8 cellular contexts compared by ENCODE assay signal in genomic region chr2:172461591-172462392, GRCh38. TPM values are rescaled to one million over a fixed set of nuclear protein-coding genes. Genes with fewer than 3 reads are reported as not detected.
DNase-seq lines count a peak whose midpoint lies in the region; ATAC-seq and TF ChIP-seq lines count a peak whose summit lies in the region.

No MANE protein-coding gene starts in this region.

- DNase-seq in AML-193 (lab: John Stamatoyannopoulos, UW): peak; percentile 23 to 35
- DNase-seq in NCI-H2171 (lab: John Stamatoyannopoulos, UW): peak; percentile 56
- DNase-seq in activated CD4-positive, alpha-beta T cell treated with anti-CD3 and anti-CD28 coated beads for 24 hours (ENCODE audit: low read depth in 2 of 2): peak; percentile 65 to 76
- peak; percentile 27 for DNase-seq in cerebellar cortex (ENCODE audit: low spot score)
- peak; percentile 59 for DNase-seq in lung (ENCODE audit: low spot score)
- peak; percentile 56 for DNase-seq in stimulated activated CD8-positive, alpha-beta memory T cell treated with anti-CD3 and anti-CD28 coated beads, Interleukin-15, amount 100 ng/mL, for 24 hours (ENCODE audit: low read depth)

- no peaks in the 10 kb centered on the region for H3K27me3 ChIP-seq in lung (ENCODE audit: control insufficient read depth, insufficient read depth)

- H3K9me3 ChIP-seq in lung (ENCODE audit: control insufficient read depth in 2 of 2, insufficient read depth in 1 of 2, low read length in 1 of 2): no peaks in the 10 kb centered on the region

- 16 to 18% methylated on average over 12 of the region's 12 CpGs for WGBS in lung, 2 donors

- no peak overlapping the region for H3K4me3 ChIP-seq in lung

- peak; percentile 64 for ATAC-seq in GM21515 (IDR thresholded peaks at IDR 0.05; ENCODE audit: unreplicated experiment)
- no peak for ATAC-seq in lung (ENCODE audit: insufficient read depth, low FRiP score)
- ATAC-seq in HG02973 (IDR thresholded peaks at IDR 0.05; ENCODE audit: unreplicated experiment): no peak

- H3K27ac ChIP-seq in lung (ENCODE audit: low read depth in 1 of 2, low read length in 1 of 2): peak overlapping the region in 1 of 2 donors; percentile 43

- TF ChIP-seq CTCF in lung (IDR thresholded peaks at IDR 0.05; ENCODE audit: control extremely low read depth, extremely low read depth): peak; percentile 73

- no peaks in the 10 kb centered on the region for H3K36me3 ChIP-seq in lung (ENCODE audit: control insufficient read depth in 2 of 2, insufficient read depth in 2 of 2, low read length in 2 of 2)

- H3K4me1 ChIP-seq in lung (ENCODE audit: control insufficient read depth in 2 of 2, insufficient read depth in 2 of 2, low read length in 2 of 2): peaks cover 0 to 14% of the 10 kb centered on the region in 2 donors

RNA-seq across cellular contexts. Expression of gene ITGA6, which starts 34.4 kb away (rescaled TPM):
- total RNA-seq in lung: 100 to 1,000 TPM in 1 of 2 donors, 10 to 100 TPM in 1; 84.7 to 105 TPM
- polyA plus RNA-seq in lung: 10 to 100 TPM; 13.2 to 19.1 TPM
